Comparison of ENCODE assay signal across 13 cellular contexts in genomic region chr9:113164536-113165300, GRCh38.
A peak's percentile ranks its signal among the peaks of the same experiment; 100 is the strongest.
DNase-seq lines count a peak whose midpoint lies in the region; ATAC-seq and TF ChIP-seq lines count a peak whose summit lies in the region.
"Had no signal": no experiment of that assay in that cellular context is flagged by ENCODE, and none has a peak within 500 bp of the region (broad histone marks: within the 10 kb centered on the region; RNA-seq: fewer than 3 reads in every experiment).

No MANE protein-coding gene starts in this region.

- H3K4me3 ChIP-seq in AG10803 (ENCODE audit: low read length) = no peak overlapping the region
- no peak overlapping the region for H3K4me3 ChIP-seq in fibroblast of mammary gland (ENCODE audit: control insufficient read depth, low read depth, low read length)
- H3K4me3 ChIP-seq: SJSA1 had no signal

- DNase-seq in AG10803 (ENCODE audit: low read depth) (peak; percentile 74), fibroblast of mammary gland (ENCODE audit: low read depth) (peak; percentile 59), middle frontal gyrus (ENCODE audit: extremely low spot score, low spot score) (peak; percentile 62), glomerular visceral epithelial cell (ENCODE audit: extremely low spot score) (no peak), GM19238 (ENCODE audit: insufficient read length, low spot score) (no peak), NCI-H345 treated with DMSO at 0.1 percent for 48 hours (lab: John Stamatoyannopoulos, UW; ENCODE audit: unreplicated experiment) (no peak)
- DNase-seq: AML-193, NCI-H1417, NCI-H774 had no signal

- TF ChIP-seq CTCF in AG10803 (conservative IDR thresholded peaks at IDR 0.05; ENCODE audit: low read length) (no peak), fibroblast of mammary gland (conservative IDR thresholded peaks at IDR 0.05; ENCODE audit: control insufficient read depth, insufficient read depth, low read depth, low read length) (no peak)

- ATAC-seq in SK-N-SH treated with all-trans-retinoic acid at 6 μM for 48 hours (peak; percentile 59), GM19324 (IDR thresholded peaks at IDR 0.05; ENCODE audit: low FRiP score, unreplicated experiment) (no peak)
- ATAC-seq: activated CD4-positive, CD25-positive, alpha-beta regulatory T cell treated with anti-CD3 and anti-CD28 coated beads, Interleukin-2, amount 50 U/mL, for 24 hours had no signal

TF ChIP-seq in SK-N-SH treated with all-trans-retinoic acid at 6 μM for 48 hours, 23 proteins besides CTCF, POLR2A, EP300 and RAD21:
- TF ChIP-seq SNAI2 (CRISPR knock-in tag; IDR thresholded peaks at IDR 0.05) (no peak), CSRNP3 (CRISPR knock-in tag; IDR thresholded peaks at IDR 0.05) (no peak), ZNF565 (CRISPR knock-in tag; conservative IDR thresholded peaks at IDR 0.05; ENCODE audit: low read depth) (no peak), ZFP3 (CRISPR knock-in tag; IDR thresholded peaks at IDR 0.05) (no peak), ESRRG (CRISPR knock-in tag; IDR thresholded peaks at IDR 0.05) (no peak), POU6F1 (CRISPR knock-in tag; IDR thresholded peaks at IDR 0.05; ENCODE audit: borderline replicate concordance, low read depth) (no peak), TCF4 (CRISPR knock-in tag; IDR thresholded peaks at IDR 0.05; ENCODE audit: borderline replicate concordance) (no peak), TSHZ2 (CRISPR knock-in tag; IDR thresholded peaks at IDR 0.05) (no peak), ZC3H10 (CRISPR knock-in tag; IDR thresholded peaks at IDR 0.05) (no peak), OSR1 (CRISPR knock-in tag; IDR thresholded peaks at IDR 0.05) (no peak), RARB (CRISPR knock-in tag; IDR thresholded peaks at IDR 0.05) (no peak), TOX (CRISPR knock-in tag; IDR thresholded peaks at IDR 0.05; ENCODE audit: borderline replicate concordance) (no peak), ZFP30 (CRISPR knock-in tag; IDR thresholded peaks at IDR 0.05) (no peak), ZNF70 (CRISPR knock-in tag; IDR thresholded peaks at IDR 0.05) (no peak), PPARA (CRISPR knock-in tag; IDR thresholded peaks at IDR 0.05; ENCODE audit: borderline replicate concordance) (no peak), BACH2 (CRISPR knock-in tag; IDR thresholded peaks at IDR 0.05; ENCODE audit: borderline replicate concordance) (no peak), CREB5 (CRISPR knock-in tag; IDR thresholded peaks at IDR 0.05; ENCODE audit: low read depth) (no peak)

Comparison
In these comparisons a context has a peak if more than half of its experiments do, and no peak if none do; other contexts are left out.
1. DNase-seq: peak in AG10803 (single experiment), fibroblast of mammary gland (single experiment) and middle frontal gyrus (single experiment); none in glomerular visceral epithelial cell (single experiment), GM19238 (single experiment) and NCI-H345 treated with DMSO at 0.1 percent for 48 hours (single experiment).